Comparison of ENCODE assay signal across 8 cellular contexts in genomic region chr11:124745835-124746620, GRCh38. TPM values are rescaled to one million over a fixed set of nuclear protein-coding genes. Genes with fewer than 3 reads are reported as not detected.
A peak's percentile ranks its signal among the peaks of the same experiment; 100 is the strongest.
DNase-seq lines count a peak whose midpoint lies in the region; ATAC-seq and TF ChIP-seq lines count a peak whose summit lies in the region.

No MANE protein-coding gene starts in this region.

- H3K27me3 Mint-ChIP-seq in effector memory CD8-positive, alpha-beta T cell: peaks cover 18 to 27% of the 10 kb centered on the region in 2 donors
- H3K27me3 Mint-ChIP-seq in natural killer cell (ENCODE audit: low read depth in 2 of 2): peaks cover 30 to 35% of the 10 kb centered on the region in 2 donors

- no peaks in the 10 kb centered on the region for H3K9me3 Mint-ChIP-seq in effector memory CD8-positive, alpha-beta T cell
- H3K9me3 Mint-ChIP-seq in natural killer cell: no peaks in the 10 kb centered on the region

- H3K9me3 ChIP-seq in SK-N-MC (ENCODE audit: low read depth, low read length): no peaks in the 10 kb centered on the region
- no peaks in the 10 kb centered on the region for H3K9me3 ChIP-seq in aorta (ENCODE audit: control insufficient read depth, low read length)

- peaks cover 4 to 9% of the 10 kb centered on the region in 2 donors for H3K4me1 Mint-ChIP-seq in effector memory CD8-positive, alpha-beta T cell (ENCODE audit: low read depth in 2 of 2)
- peaks cover 0 to 8% of the 10 kb centered on the region in 2 donors for H3K4me1 Mint-ChIP-seq in natural killer cell

- intact Hi-C loops in natural killer cell (cut with micrococcal nuclease) (no loop called here), aorta (cut with DNase I) (no loop called here)

- H3K27me3 ChIP-seq in aorta (ENCODE audit: control insufficient read depth in 1 of 2, insufficient read depth in 2 of 2, low read length in 1 of 2): no peaks in the 10 kb centered on the region

- H3K27ac Mint-ChIP-seq in effector memory CD8-positive, alpha-beta T cell: peak overlapping the region; percentile 83 to 89
- H3K27ac Mint-ChIP-seq in natural killer cell: peak overlapping the region; percentile 36 to 91

- H3K4me3 ChIP-seq in SK-N-MC (peak overlapping the region; percentile 75), aorta (ENCODE audit: low read length in 2 of 2) (no peak overlapping the region)

- 61% methylated on average over 38 to 41 of the region's 41 CpGs for WGBS in aorta, 2 donors

- no peak for TF ChIP-seq CTCF in natural killer cell (IDR thresholded peaks at IDR 0.05)

- ATAC-seq in GM18907 (IDR thresholded peaks at IDR 0.05; ENCODE audit: unreplicated experiment) (peak; percentile 18), HG02885 (IDR thresholded peaks at IDR 0.05; ENCODE audit: poor library complexity, unreplicated experiment) (peak; percentile 20), natural killer cell (peak; percentile 6 to 33 (median 24)), HG03025 (IDR thresholded peaks at IDR 0.05; ENCODE audit: low FRiP score, unreplicated experiment) (no peak), GM18870 (IDR thresholded peaks at IDR 0.05; ENCODE audit: unreplicated experiment) (no peak), aorta (ENCODE audit: low FRiP score) (no peak)
- peak; percentile 19 for ATAC-seq in effector memory CD8-positive, alpha-beta T cell (replicated peaks)

- H3K36me3 ChIP-seq in SK-N-MC (ENCODE audit: insufficient read depth, low read length): no peaks in the 10 kb centered on the region
- no peaks in the 10 kb centered on the region for H3K36me3 ChIP-seq in aorta (ENCODE audit: control insufficient read depth in 1 of 2, insufficient read depth in 2 of 2, low read length in 1 of 2)

- DNase-seq in SK-N-MC (ENCODE audit: low read depth, low spot score) (no peak), natural killer cell (no peak), aorta (no peak)
- DNase-seq in effector memory CD8-positive, alpha-beta T cell: peak in 1 of 3 experiments; percentile 24

- H3K9ac ChIP-seq in SK-N-MC (ENCODE audit: insufficient read length): no peak overlapping the region

- H3K4me1 ChIP-seq in aorta (ENCODE audit: control insufficient read depth in 1 of 2, insufficient read depth in 2 of 2, low read length in 2 of 2): no peaks in the 10 kb centered on the region

- peaks cover 4% of the 10 kb centered on the region for H3K36me3 Mint-ChIP-seq in effector memory CD8-positive, alpha-beta T cell (ENCODE audit: insufficient read depth)
- H3K36me3 Mint-ChIP-seq in natural killer cell: no peaks in the 10 kb centered on the region

- H3K27ac ChIP-seq in SK-N-MC (no peak overlapping the region), aorta (ENCODE audit: low read depth in 1 of 2, low read length in 2 of 2) (no peak overlapping the region)

- peak overlapping the region; percentile 89 to 93 for H3K4me3 Mint-ChIP-seq in effector memory CD8-positive, alpha-beta T cell
- H3K4me3 Mint-ChIP-seq in natural killer cell: peak overlapping the region; percentile 92

RNA-seq across cellular contexts. Expression of gene VSIG2, which starts 6.0 kb away (rescaled TPM):
- not detected for total RNA-seq in natural killer cell
- total RNA-seq in aorta: 1 to 10 TPM; 3.8 to 6.9 TPM
- 1 to 10 TPM; 1.9 to 3.1 TPM for polyA plus RNA-seq in aorta

RNA-seq across cellular contexts. Expression of gene NRGN, which starts 6.3 kb away (rescaled TPM):
- 10 to 100 TPM; 11.1 to 70.9 (median 28.4) TPM for total RNA-seq in natural killer cell
- 10 to 100 TPM; 33.2 to 41.1 TPM for total RNA-seq in aorta
- polyA plus RNA-seq in aorta: 10 to 100 TPM; 15.4 to 38.5 TPM

RNA-seq across cellular contexts. Expression of gene ESAM, which starts 16.1 kb away (rescaled TPM):
- total RNA-seq in natural killer cell (1 to 10 TPM; 1.2 to 2.2 (median 1.5) TPM), aorta (100 to 1,000 TPM in 1 of 2 donors, 10 to 100 TPM in 1; 95.1 to 182 TPM)
- 100 to 1,000 TPM in 1 of 2 donors, 10 to 100 TPM in 1; 33.2 to 110 TPM for polyA plus RNA-seq in aorta

RNA-seq across cellular contexts. Expression of gene MSANTD2, which starts 54.2 kb away (rescaled TPM):
- 10 to 100 TPM; 10.1 to 14.1 (median 13.3) TPM for total RNA-seq in natural killer cell
- 10 to 100 TPM; 21.5 to 23.6 TPM for total RNA-seq in aorta
- polyA plus RNA-seq in aorta: 10 to 100 TPM in 1 of 2 donors, 1 to 10 TPM in 1; 6.3 to 18.0 TPM

Comparison
In these comparisons a context has a peak if more than half of its experiments do, and no peak if none do; other contexts are left out.
1. ATAC-seq: peak in GM18907 (single experiment), HG02885 (single experiment), effector memory CD8-positive, alpha-beta T cell (single experiment) and natural killer cell (3 of 3); none in HG03025 (single experiment), GM18870 (single experiment) and aorta (single experiment).
2. RNA of gene VSIG2, which starts 6.0 kb away (total RNA-seq): 3.8 to 6.9 TPM in aorta; not detected in natural killer cell; every median in the first group is over 4 times any median in the second.
3. RNA of gene ESAM, which starts 16.1 kb away (total RNA-seq): 95.1 to 182 TPM in aorta; 1.2 to 2.2 TPM in natural killer cell; every median in the first group is over 10 times any median in the second.